In the genomic region with DNA sequence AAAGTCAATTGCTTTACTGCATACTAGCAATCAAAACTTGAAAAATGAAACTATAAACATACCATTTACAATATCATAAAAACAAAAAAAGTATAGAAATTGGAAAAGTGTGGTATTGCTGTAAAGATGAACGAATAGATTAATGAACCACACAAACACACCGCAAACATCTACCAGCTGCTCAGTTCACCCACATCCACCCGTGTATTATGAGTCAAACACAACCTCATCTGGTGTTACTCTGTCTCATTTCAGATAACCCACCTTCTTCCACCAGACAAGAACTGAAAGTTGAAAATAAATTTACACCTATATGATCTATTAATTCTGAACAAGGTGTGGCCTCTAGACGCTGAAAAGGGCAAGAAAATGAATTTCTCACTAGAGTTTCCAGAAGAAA, we compare ENCODE assay signal across 27 cellular contexts. TPM values are rescaled to one million over a fixed set of nuclear protein-coding genes. Genes with fewer than 3 reads are reported as not detected.
"Had no signal": no experiment of that assay in that cellular context is flagged by ENCODE, and none has a peak within 500 bp of the region (broad histone marks: within the 10 kb centered on the region; RNA-seq: fewer than 3 reads in every experiment).

No MANE protein-coding gene starts in this region.

- FAIRE-seq: HTR-8/SVneo had no signal

- H3K9me3 ChIP-seq: SJSA1 had no signal

- H3K4me3 ChIP-seq: MG63, SJSA1, SK-N-MC had no signal

- H3K27ac ChIP-seq: HL-60, SJSA1, SK-N-MC had no signal

- ATAC-seq: Panc1, PC-3 had no signal

- H3K36me3 ChIP-seq: SJSA1 had no signal

- DNase-seq: KBM-7; MG63; NCI-H1092; NCI-H1105 treated with DMSO at 0.1 percent for 48 hours; NCI-H1417 treated with DMSO at 0.1 percent for 48 hours; NCI-H146; NCI-H1694 treated with DMSO at 0.1 percent for 48 hours; NCI-H1930; NCI-H2081; NCI-H2107; NCI-H2227 treated with DMSO at 0.1 percent for 48 hours; NCI-H524; NCI-H526 treated with DMSO at 0.1 percent for 48 hours; NCI-H748 treated with DMSO at 0.1 percent for 48 hours; NK-92 treated with Interleukin-12 subunit alpha and Interleukin-12 subunit beta, amount 100 ng/mL, for 24 hours; PC-3; Right ventricle myocardium superior; RPMI8226; SIG-M5 had no signal

- H3K27me3 ChIP-seq: MG63, SJSA1 had no signal

RNA-seq across cellular contexts. Expression of a gene that starts 53.3 kb away (rescaled TPM):
- total RNA-seq: NCI-H460; OCI-LY7; T-helper 1 cell treated with Interleukin-12 subunit alpha and Interleukin-12 subunit beta and Interleukin-4 antibody, amounts not matched to agents 30 ng/mL and 1 ng/mL, for 36 hours had no signal
